Comparison of ENCODE assay signal across 9 cellular contexts in the genomic region with DNA sequence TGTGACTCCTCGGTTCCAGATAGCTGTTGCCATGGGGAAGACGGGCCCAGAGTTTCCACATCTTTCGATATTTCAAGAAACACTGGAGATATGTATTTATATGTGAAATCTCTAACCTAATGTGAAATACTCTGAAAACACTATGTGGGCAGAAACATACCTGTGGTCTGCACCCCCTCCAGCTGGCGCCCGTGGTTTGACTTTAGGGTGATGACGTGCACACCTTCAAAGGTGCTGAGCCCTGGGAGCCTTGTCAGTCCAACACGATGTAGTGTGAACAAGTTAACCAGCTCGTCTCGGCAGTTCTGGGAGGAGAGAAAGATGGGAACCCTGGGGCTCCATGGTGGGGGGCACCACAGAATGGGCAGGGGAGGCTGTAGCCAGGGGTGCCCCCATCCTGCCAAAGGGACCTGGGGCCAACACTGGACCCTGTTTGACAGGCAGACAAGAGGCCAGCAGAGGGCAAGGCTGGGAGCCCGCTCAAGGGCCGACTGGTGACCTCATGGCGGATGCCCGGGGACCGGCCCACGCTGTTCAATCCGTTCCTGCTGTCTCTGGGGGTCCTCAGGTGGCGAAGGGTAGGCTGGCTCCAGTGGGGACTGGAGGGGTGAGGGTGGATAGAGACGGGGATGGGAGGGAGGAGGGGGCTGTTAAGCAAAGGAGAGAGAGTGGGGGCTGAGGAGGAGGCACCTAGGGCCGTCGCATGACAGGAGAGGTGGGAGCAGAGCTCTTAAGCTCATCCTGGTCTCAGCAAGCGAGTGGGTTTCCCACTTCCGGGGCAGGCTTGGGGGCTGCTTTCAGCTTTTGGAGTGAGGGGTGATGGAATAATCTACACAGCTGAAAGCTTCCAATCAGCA. TPM values are rescaled to one million over a fixed set of nuclear protein-coding genes. Genes with fewer than 3 reads are reported as not detected.
DNase-seq lines count a peak whose midpoint lies in the region; ATAC-seq and TF ChIP-seq lines count a peak whose summit lies in the region.
"Had no signal": no experiment of that assay in that cellular context is flagged by ENCODE, and none has a peak within 500 bp of the region (broad histone marks: within the 10 kb centered on the region; RNA-seq: fewer than 3 reads in every experiment).

No MANE protein-coding gene starts in this region.

- peaks cover 3% of the 10 kb centered on the region; the same call in 1 of the 2 replicates for H4K20me1 ChIP-seq in IMR-90 (ENCODE audit: insufficient read depth, low read length)

- CTCF ChIA-PET in A673 (lab: Charles Lee), result no interaction called here
- CTCF ChIA-PET in IMR-90 (lab: Yijun Ruan, JAX), result interaction anchor here (0.5 kb wide), 1 partner anchor 150 kb away, joined by 3 read pairs; no protein-coding TSS in a partner anchor
- CTCF ChIA-PET in HEK293T (lab: Yijun Ruan, JAX), result interaction anchor here (0.8 kb wide), 1 partner anchor 45 kb away, joined by 3 read pairs; no protein-coding TSS in a partner anchor

- peak overlapping the region; percentile 3; the same call in 1 of the 2 replicates for H3K18ac ChIP-seq in IMR-90 (ENCODE audit: low read depth, low read length)

- peak overlapping the region; percentile 38 for H2BK120ac ChIP-seq in IMR-90 (ENCODE audit: low read depth, low read length)

- DNase-seq in A673 (ENCODE audit: low spot score) (no peak), IMR-90 (no peak), colonic mucosa (peak; percentile 16), ovary (peak; percentile 50 to 73 (median 65)), T1000 (lab: John Stamatoyannopoulos, UW) (no peak), HuH-7.5 (ENCODE audit: low spot score) (no peak), HEK293T (ENCODE audit: extremely low spot score) (no peak)
- DNase-seq: CD4-positive, CD25-positive, alpha-beta regulatory T cell had no signal

- peaks cover 8 to 34% of the 10 kb centered on the region in 2 experiments for H3K79me1 ChIP-seq in IMR-90 (ENCODE audit: low read depth in 1 of 2, low read length in 2 of 2)

- no peak for TF ChIP-seq CTCF in A673 (conservative IDR thresholded peaks at IDR 0.05; ENCODE audit: low read depth, low read length)
- no peak for TF ChIP-seq CTCF in IMR-90 (conservative IDR thresholded peaks at IDR 0.05; ENCODE audit: low read depth, low read length)
- TF ChIP-seq CTCF in colonic mucosa (IDR thresholded peaks at IDR 0.05), result no peak
- TF ChIP-seq CTCF in ovary (IDR thresholded peaks at IDR 0.05), result no peak

- H3K4me1 ChIP-seq in A673 (ENCODE audit: insufficient read depth, low read length, poor library complexity, severe bottlenecking), result peaks cover 20% of the 10 kb centered on the region
- H3K4me1 ChIP-seq in IMR-90 (ENCODE audit: control insufficient read depth, insufficient read depth, low read length), result peaks cover 38% of the 10 kb centered on the region
- peaks cover 6% of the 10 kb centered on the region for H3K4me1 ChIP-seq in colonic mucosa
- H3K4me1 ChIP-seq in ovary (ENCODE audit: insufficient read depth), result peaks cover 17% of the 10 kb centered on the region

- no peak overlapping the region for H2BK5ac ChIP-seq in IMR-90 (ENCODE audit: low read depth, low read length, poor library complexity, severe bottlenecking)

- ATAC-seq in IMR-90 (ENCODE audit: low read depth) (no peak), HG03108 (IDR thresholded peaks at IDR 0.05; ENCODE audit: unreplicated experiment) (no peak)

- H2AK5ac ChIP-seq in IMR-90 (ENCODE audit: low read depth, low read length), result peak overlapping the region; percentile 86

- peaks cover 35% of the 10 kb centered on the region for H3K9me1 ChIP-seq in IMR-90 (ENCODE audit: insufficient read depth, low read length)

- H4K8ac ChIP-seq in IMR-90 (ENCODE audit: low read depth in 2 of 2, low read length in 2 of 2), result peak overlapping the region; percentile 10 to 67; a peak in 2 of 4 replicates

- H2AFZ ChIP-seq in IMR-90 (replicated peaks; ENCODE audit: low read length, poor library complexity), result peak overlapping the region; percentile 26

- H3K4ac ChIP-seq in IMR-90 (ENCODE audit: low read depth, low read length), result peak overlapping the region; percentile 67

- H2AK9ac ChIP-seq in IMR-90 (replicated peaks; ENCODE audit: low read depth, low read length, poor library complexity), result peak overlapping the region; percentile 33

- H3K14ac ChIP-seq in IMR-90 (replicated peaks; ENCODE audit: low read depth, low read length), result 0 out of 2 replicates have a peak overlapping the region, but pooled peaks have one; percentile 14

- in situ Hi-C loops in IMR-90 (cut with MboI; ENCODE audit: low sequenced_read_pairs), result no loop called here

- 0 out of 2 replicates have a peak overlapping the region, but pooled peaks have one; percentile 23 for H2BK20ac ChIP-seq in IMR-90 (ENCODE audit: low read depth, low read length)

- H3K23ac ChIP-seq in IMR-90 (ENCODE audit: low read depth, low read length), result no peak overlapping the region

- 39% methylated on average over 6 of the region's 22 CpGs; no CpG with 5 or more reads in 1 of the 2 experiments for WGBS in IMR-90 (ENCODE audit: extremely low coverage in 2 of 2, insufficient read length in 1 of 2), 2 experiments
- WGBS in ovary, 3 donors, result 46 to 58% (median 47%) methylated on average over 22 of the region's 22 CpGs

- H3K36me3 ChIP-seq in A673 (ENCODE audit: insufficient read depth, low read length, poor library complexity, severe bottlenecking) (no peaks in the 10 kb centered on the region), IMR-90 (ENCODE audit: control insufficient read depth, insufficient read depth, low read length) (no peaks in the 10 kb centered on the region), colonic mucosa (no peaks in the 10 kb centered on the region), ovary (no peaks in the 10 kb centered on the region)

- H2BK15ac ChIP-seq in IMR-90 (ENCODE audit: low read depth, low read length), result peak overlapping the region; percentile 50; the same call in 1 of the 3 replicates

- H4K91ac ChIP-seq in IMR-90 (ENCODE audit: insufficient read depth, low read depth, low read length), result peak overlapping the region; percentile 62; the same call in 1 of the 2 replicates

- H3K27ac ChIP-seq in A673 (ENCODE audit: low read depth, low read length, poor library complexity, severe bottlenecking), result peak overlapping the region; percentile 42
- peak overlapping the region; percentile 46 for H3K27ac ChIP-seq in IMR-90 (ENCODE audit: insufficient read depth, low read length)
- peak overlapping the region; percentile 8 for H3K27ac ChIP-seq in colonic mucosa
- peak overlapping the region; percentile 57 to 87 for H3K27ac ChIP-seq in ovary

- H4K5ac ChIP-seq in IMR-90 (ENCODE audit: low read depth, low read length), result peak overlapping the region; percentile 3; the same call in 1 of the 2 replicates

- dilution Hi-C loops in IMR-90 (cut with HindIII; ENCODE audit: low sequenced_read_pairs, unreplicated experiment), result no loop called here

- TF ChIP-seq RAD21 in IMR-90 (IDR thresholded peaks at IDR 0.05; ENCODE audit: low read length), result no peak

- H3K9ac ChIP-seq in IMR-90 (ENCODE audit: low read depth, low read length), result no peak overlapping the region
- H3K9ac ChIP-seq in colonic mucosa (ENCODE audit: low read depth in 2 of 2, low read length in 2 of 2), result peak overlapping the region; percentile 36 to 47

- TF ChIP-seq POLR2A in IMR-90 (IDR thresholded peaks at IDR 0.05; ENCODE audit: low read depth, low read length) (no peak), ovary (IDR thresholded peaks at IDR 0.05) (no peak)

- H3K4me3 ChIP-seq in A673 (ENCODE audit: low read depth, low read length, poor library complexity, severe bottlenecking) (no peak overlapping the region), IMR-90 (ENCODE audit: insufficient read depth, low read depth, low read length) (no peak overlapping the region), colonic mucosa (no peak overlapping the region), ovary (no peak overlapping the region)

- POLR2A ChIA-PET in A673 (lab: Charles Lee; ENCODE audit: low non-redundant PET), result interaction anchor here (0.5 to 0.6 kb wide), 2 partner anchors 27 to 357 kb away, joined by 3 to 4 read pairs; no protein-coding TSS in a partner anchor
- POLR2A ChIA-PET in IMR-90 (lab: Charles Lee; ENCODE audit: unreplicated experiment), result interaction anchor here (0.6 to 0.9 kb wide), 2 partner anchors 66 to 111 kb away, joined by 3 read pairs; partner anchors contain the start of gene LGALS1
- POLR2A ChIA-PET in HEK293T (lab: Yijun Ruan, JAX), result interaction anchor here (1.2 to 1.9 kb wide), 3 partner anchors 9 to 62 kb away, joined by 3 to 9 read pairs (median 3); no protein-coding TSS in a partner anchor

- intact Hi-C loops in A673 (cut with micrococcal nuclease; ENCODE audit: unreplicated experiment), result no loop called here
- intact Hi-C loops in IMR-90 (cut with micrococcal nuclease), result loop anchor here (5.0 kb wide), 1 partner anchor 43 kb away; the partner anchor contains the start of gene TRIOBP
- intact Hi-C loops in colonic mucosa (cut with DNase I), result no loop called here
- intact Hi-C loops in ovary (cut with DNase I), result no loop called here

- H3K9me3 ChIP-seq in A673 (ENCODE audit: low read depth, low read length, poor library complexity, severe bottlenecking) (no peaks in the 10 kb centered on the region), IMR-90 (ENCODE audit: control insufficient read depth, insufficient read depth, low read length) (no peaks in the 10 kb centered on the region), colonic mucosa (no peaks in the 10 kb centered on the region), ovary (no peaks in the 10 kb centered on the region)

- no peak for TF ChIP-seq EP300 in ovary (IDR thresholded peaks at IDR 0.05)

- BruUV-seq in A673 (replicated peaks; lab: Mats Ljungman, UMichigan) (no TSS peak), IMR-90 (replicated peaks; lab: Mats Ljungman, UMichigan) (no TSS peak)

- H3K27me3 ChIP-seq in A673 (replicated peaks; ENCODE audit: insufficient read depth, low read depth, low read length, poor library complexity) (no peaks in the 10 kb centered on the region), IMR-90 (ENCODE audit: control insufficient read depth, insufficient read depth, low read length) (no peaks in the 10 kb centered on the region), colonic mucosa (no peaks in the 10 kb centered on the region), ovary (no peaks in the 10 kb centered on the region)

- no peak overlapping the region for H3K56ac ChIP-seq in IMR-90 (ENCODE audit: extremely low read depth, insufficient read depth, low read length)

- H3K4me2 ChIP-seq in IMR-90 (ENCODE audit: low read depth, low read length), result no peak overlapping the region

RNA-seq across cellular contexts. Expression of gene TRIOBP, which starts 43.8 kb away (rescaled TPM):
- total RNA-seq in A673 (2021) (28.7 and 35.1 TPM in 2 replicates), IMR-90 (2012; rRNA removed) (46.4 and 47.5 TPM in 2 replicates), colonic mucosa (10 to 100 TPM; 69.5 to 75.7 TPM), ovary (100 to 1,000 TPM in 2 of 7 donors, 10 to 100 TPM in 5; 54.6 to 175 (median 88.7) TPM)
- polyA plus RNA-seq in IMR-90 (2012; rRNA removed) (65.5 and 69.8 TPM in 2 replicates), ovary (10 to 100 TPM; 19.5 to 69.5 TPM)
- polyA plus RNA-seq in IMR-90 (2012; cell fraction: cytosol; rRNA removed), result 66.8 and 79.6 TPM in 2 replicates
- 42.7 and 68.1 TPM in 2 replicates for polyA plus RNA-seq in IMR-90 (2012; cell fraction: nucleus; rRNA removed; ENCODE audit: low replicate concordance)

RNA-seq across cellular contexts. Expression of gene NOL12, which starts 54.5 kb away (rescaled TPM):
- total RNA-seq in A673 (2021) (51.9 and 52.9 TPM in 2 replicates), IMR-90 (2012; rRNA removed) (16.0 and 29.7 TPM in 2 replicates), colonic mucosa (10 to 100 TPM; 25.2 to 48.4 TPM), ovary (10 to 100 TPM; 11.9 to 36.0 (median 20.3) TPM)
- polyA plus RNA-seq in IMR-90 (2012; rRNA removed) (25.6 and 25.7 TPM in 2 replicates), ovary (10 to 100 TPM in 1 of 2 donors, 1 to 10 TPM in 1; 7.6 to 19.3 TPM)
- polyA plus RNA-seq in IMR-90 (2012; cell fraction: cytosol; rRNA removed), result 23.2 and 28.5 TPM in 2 replicates
- polyA plus RNA-seq in IMR-90 (2012; cell fraction: nucleus; rRNA removed; ENCODE audit: low replicate concordance), result 44.8 and 73.3 TPM in 2 replicates

Comparison
In these comparisons a context has a peak if more than half of its experiments do, and no peak if none do; other contexts are left out.
1. DNase-seq: peak in colonic mucosa (single experiment) and ovary (5 of 5); none in A673 (single experiment), IMR-90 (single experiment), T1000 (single experiment), HuH-7.5 (single experiment) and HEK293T (single experiment).
2. H3K27ac ChIP-seq: peak in every context shown above with its lines; median percentile 72 in ovary; 46 in IMR-90; 42 in A673; 8 in colonic mucosa.